ENCODE assay signal across 8 cellular contexts in the genomic region with DNA sequence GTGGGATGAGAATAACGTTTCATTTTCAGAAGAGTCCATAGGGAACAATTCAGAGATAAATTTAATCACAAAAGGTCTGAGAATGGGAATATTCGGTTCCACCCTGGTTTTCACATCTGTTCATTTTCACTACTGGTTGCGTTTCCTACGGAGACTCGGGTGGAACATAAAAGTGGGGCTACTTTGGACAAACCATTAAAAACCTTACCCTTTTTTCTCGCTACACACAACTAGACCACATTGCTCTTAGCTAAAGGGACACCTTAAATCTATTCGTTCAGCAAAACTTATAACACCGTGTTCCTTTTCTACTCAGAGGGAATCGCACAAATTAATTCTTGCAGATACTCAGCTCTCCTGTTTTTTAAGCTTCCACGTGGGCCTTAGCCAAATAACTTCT. TPM values are rescaled to one million over a fixed set of nuclear protein-coding genes. Genes with fewer than 3 reads are reported as not detected.
DNase-seq lines count a peak whose midpoint lies in the region; ATAC-seq and TF ChIP-seq lines count a peak whose summit lies in the region.

No MANE protein-coding gene starts in this region.

- DNase-seq in LNCaP clone FGC (ENCODE audit: low read depth) (no peak), neuronal stem cell (ENCODE audit: low spot score) (no peak), mesendoderm (no peak), sciatic nerve (ENCODE audit: low spot score) (no peak)
- no peak for DNase-seq in effector memory CD8-positive, alpha-beta T cell
- DNase-seq in stimulated activated CD4-positive, alpha-beta T cell treated with anti-CD3 and anti-CD28 coated beads, Interleukin-1b, Interleukin-23, amount 100 ng/mL, for 48 hours, result no peak

- no peak overlapping the region for H2BK12ac ChIP-seq in neuronal stem cell (ENCODE audit: low read length)

- no CpG with 5 or more reads among the region's 10 CpGs for WGBS in neuronal stem cell (ENCODE audit: extremely low coverage in 2 of 2, insufficient read length in 2 of 2, insufficient replicate concordance in 1 of 2), 2 donors
- no CpG with 5 or more reads among the region's 10 CpGs for WGBS in mesendoderm (ENCODE audit: extremely low coverage, insufficient coverage, low lambda C conversion rate)

- H3K18ac ChIP-seq in neuronal stem cell (ENCODE audit: low read length) (no peak overlapping the region), mesendoderm (ENCODE audit: low read length) (no peak overlapping the region)

- intact Hi-C loops in sciatic nerve (cut with DNase I), result loop anchor here (5.0 to 10.0 kb wide), 2 partner anchors 183 to 241 kb away; a partner anchor contains a TSS

- H3K56ac ChIP-seq in mesendoderm (ENCODE audit: low read length), result no peak overlapping the region

- H3K36me3 ChIP-seq in BLaER1 treated with 17β-estradiol and CSF1 and Interleukin-3, amounts not matched to agents 10 nM and 100 nM, result peaks cover 11 to 21% (median 20%) of the 10 kb centered on the region in 11 experiments
- peaks cover 3 to 11% of the 10 kb centered on the region in 2 donors for H3K36me3 ChIP-seq in neuronal stem cell (replicated peaks in 1 of 2; ENCODE audit: control insufficient read depth in 2 of 2, insufficient read depth in 2 of 2, low read length in 2 of 2)
- H3K36me3 ChIP-seq in mesendoderm (ENCODE audit: control insufficient read depth, insufficient read depth, low read length), result no peaks in the 10 kb centered on the region

- H2BK5ac ChIP-seq in neuronal stem cell (ENCODE audit: low read length), result no peak overlapping the region
- no peak overlapping the region for H2BK5ac ChIP-seq in mesendoderm (ENCODE audit: low read length)

- H2BK120ac ChIP-seq in neuronal stem cell (ENCODE audit: low read depth, low read length) (no peak overlapping the region), mesendoderm (ENCODE audit: low read depth, low read length) (no peak overlapping the region)

- peaks cover 35 to 39% of the 10 kb centered on the region in 2 donors for H3K4me1 Mint-ChIP-seq in effector memory CD8-positive, alpha-beta T cell (ENCODE audit: low read depth in 2 of 2)

- H2AK5ac ChIP-seq in neuronal stem cell (ENCODE audit: low read depth, low read length) (no peak overlapping the region), mesendoderm (ENCODE audit: low read length) (no peak overlapping the region)

- no peak overlapping the region; a peak in 1 of 20 replicates for H3K4me3 ChIP-seq in BLaER1 treated with 17β-estradiol and CSF1 and Interleukin-3, amounts not matched to agents 10 nM and 100 nM
- peak overlapping the region; percentile 95 for H3K4me3 ChIP-seq in LNCaP clone FGC (ENCODE audit: low read depth, low read length)
- no peak overlapping the region for H3K4me3 ChIP-seq in neuronal stem cell (ENCODE audit: low read length in 2 of 2)
- H3K4me3 ChIP-seq in mesendoderm (ENCODE audit: low read length), result no peak overlapping the region

- no peak for ATAC-seq in effector memory CD8-positive, alpha-beta T cell (replicated peaks)
- ATAC-seq in HG03159 (IDR thresholded peaks at IDR 0.05; ENCODE audit: unreplicated experiment) (no peak), sciatic nerve (no peak)

- H3K4me2 ChIP-seq in BLaER1 treated with 17β-estradiol and CSF1 and Interleukin-3, amounts not matched to agents 10 nM and 100 nM, result peak overlapping the region in 10 of 11 experiments; percentile 52 to 98 (median 80); a peak in 15 of 22 replicates
- H3K4me2 ChIP-seq in neuronal stem cell (ENCODE audit: insufficient read depth, low read length, poor library complexity, severe bottlenecking) (no peak overlapping the region), mesendoderm (ENCODE audit: low read length) (no peak overlapping the region)

- H3K79me1 ChIP-seq in neuronal stem cell (ENCODE audit: low read depth, low read length) (peaks cover 7% of the 10 kb centered on the region), mesendoderm (ENCODE audit: low read length) (peaks cover 8% of the 10 kb centered on the region)

- H3K23ac ChIP-seq in neuronal stem cell (ENCODE audit: low read depth, low read length, poor library complexity), result no peak overlapping the region
- no peak overlapping the region for H3K23ac ChIP-seq in mesendoderm (ENCODE audit: low read length)

- peaks cover 16% of the 10 kb centered on the region for H3K36me3 Mint-ChIP-seq in effector memory CD8-positive, alpha-beta T cell (ENCODE audit: insufficient read depth)

- H3K4me1 ChIP-seq in BLaER1 treated with 17β-estradiol and CSF1 and Interleukin-3, amounts not matched to agents 10 nM and 100 nM, result peaks cover 28 to 45% (median 37%) of the 10 kb centered on the region in 10 experiments
- H3K4me1 ChIP-seq in neuronal stem cell (ENCODE audit: control insufficient read depth in 2 of 2, insufficient read depth in 1 of 2, low read depth in 1 of 2, low read length in 2 of 2) (peaks cover 3 to 8% of the 10 kb centered on the region in 2 donors), mesendoderm (ENCODE audit: control insufficient read depth, low read depth, low read length) (no peaks in the 10 kb centered on the region)

- peaks cover 14% of the 10 kb centered on the region for H3K79me2 ChIP-seq in mesendoderm (ENCODE audit: control insufficient read depth, insufficient read depth, low read length)

- H3K27me3 Mint-ChIP-seq in effector memory CD8-positive, alpha-beta T cell, result no peaks in the 10 kb centered on the region

- H4K8ac ChIP-seq in neuronal stem cell (ENCODE audit: low read depth, low read length) (no peak overlapping the region), mesendoderm (ENCODE audit: low read depth, low read length) (no peak overlapping the region)

- H3K27ac Mint-ChIP-seq in effector memory CD8-positive, alpha-beta T cell, result peak overlapping the region; percentile 99

- no peak overlapping the region for H3K27ac ChIP-seq in BLaER1 treated with 17β-estradiol and CSF1 and Interleukin-3, amounts not matched to agents 10 nM and 100 nM
- no peak overlapping the region for H3K27ac ChIP-seq in neuronal stem cell (replicated peaks; ENCODE audit: low read length)
- H3K27ac ChIP-seq in mesendoderm (ENCODE audit: low read depth, low read length), result no peak overlapping the region

- H3K14ac ChIP-seq in neuronal stem cell (ENCODE audit: low read length), result no peak overlapping the region

- H2AFZ ChIP-seq in neuronal stem cell (ENCODE audit: low read length), result peak overlapping the region; percentile 91

- no peak for TF ChIP-seq CTCF in LNCaP clone FGC (IDR thresholded peaks at IDR 0.05; ENCODE audit: control insufficient read depth, extremely low read depth, insufficient read depth)

- H2BK15ac ChIP-seq in neuronal stem cell (ENCODE audit: low read length) (no peak overlapping the region), mesendoderm (replicated peaks; ENCODE audit: low read depth) (no peak overlapping the region)

- peak overlapping the region; percentile 97 to 98 for H3K4me3 Mint-ChIP-seq in effector memory CD8-positive, alpha-beta T cell

- H4K91ac ChIP-seq in neuronal stem cell (ENCODE audit: low read depth, low read length, poor library complexity), result no peak overlapping the region

- H4K20me1 ChIP-seq in BLaER1 treated with 17β-estradiol and CSF1 and Interleukin-3, amounts not matched to agents 10 nM and 100 nM, result peaks cover 30 to 57% (median 51%) of the 10 kb centered on the region in 11 experiments

- no peaks in the 10 kb centered on the region for H3K9me3 Mint-ChIP-seq in effector memory CD8-positive, alpha-beta T cell

- peaks cover 19 to 22% (median 22%) of the 10 kb centered on the region in 11 experiments for H3K27me3 ChIP-seq in BLaER1 treated with 17β-estradiol and CSF1 and Interleukin-3, amounts not matched to agents 10 nM and 100 nM
- H3K27me3 ChIP-seq in neuronal stem cell (ENCODE audit: control insufficient read depth in 3 of 3, insufficient read depth in 3 of 3, low read depth in 1 of 3, low read length in 3 of 3), result peaks cover 8 to 17% (median 17%) of the 10 kb centered on the region in 3 experiments
- peaks cover 2% of the 10 kb centered on the region for H3K27me3 ChIP-seq in mesendoderm (ENCODE audit: insufficient read depth, low read length, poor library complexity)

- peak overlapping the region in 1 of 11 experiments; percentile 94; a peak in 2 of 22 replicates for H3K9ac ChIP-seq in BLaER1 treated with 17β-estradiol and CSF1 and Interleukin-3, amounts not matched to agents 10 nM and 100 nM
- H3K9ac ChIP-seq in neuronal stem cell (ENCODE audit: low read depth, low read length, poor library complexity) (no peak overlapping the region), mesendoderm (ENCODE audit: low read length) (no peak overlapping the region)

- H3K4ac ChIP-seq in neuronal stem cell (ENCODE audit: low read length) (no peak overlapping the region), mesendoderm (ENCODE audit: low read depth, low read length) (no peak overlapping the region)

- no peaks in the 10 kb centered on the region for H3K9me3 ChIP-seq in BLaER1 treated with 17β-estradiol and CSF1 and Interleukin-3, amounts not matched to agents 10 nM and 100 nM (replicated peaks in 1 of 11)
- no peaks in the 10 kb centered on the region for H3K9me3 ChIP-seq in neuronal stem cell (replicated peaks in 1 of 2; ENCODE audit: control insufficient read depth in 2 of 2, insufficient read depth in 1 of 2, low read depth in 1 of 2, low read length in 2 of 2)

- H4K5ac ChIP-seq in mesendoderm (ENCODE audit: low read length), result no peak overlapping the region

RNA-seq across cellular contexts. Expression of a gene that starts 1.0 kb away (rescaled TPM):
- 33.9 TPM for polyA plus RNA-seq in neuronal stem cell (2013, experiment 1 of 2)
- 34.4 TPM for polyA plus RNA-seq in neuronal stem cell (2013, experiment 2 of 2)
- polyA plus RNA-seq in mesendoderm (2013, experiment 1 of 2), result 26.4 TPM
- polyA plus RNA-seq in mesendoderm (2013, experiment 2 of 2), result 26.5 TPM
- 38.2 TPM for total RNA-seq in sciatic nerve

RNA-seq across cellular contexts. Expression of a gene that starts 2.6 kb away (rescaled TPM):
- 4.1 TPM for polyA plus RNA-seq in neuronal stem cell (2013, experiment 1 of 2)
- polyA plus RNA-seq in neuronal stem cell (2013, experiment 2 of 2), result 4.5 TPM
- polyA plus RNA-seq in mesendoderm (2013, experiment 1 of 2), result 5.0 TPM
- polyA plus RNA-seq in mesendoderm (2013, experiment 2 of 2), result 5.2 TPM
- total RNA-seq in sciatic nerve, result 44.1 TPM

Comparison
In these comparisons a context has a peak if more than half of its experiments do, and no peak if none do; other contexts are left out.
1. H3K4me2 ChIP-seq: peak in BLaER1 treated with 17β-estradiol and CSF1 and Interleukin-3, amounts not matched to agents 10 nM and 100 nM (10 of 11); none in neuronal stem cell (single experiment) and mesendoderm (single experiment).